1 cellular context compared by ENCODE assay signal in genomic region chr7:47503283-47503682, GRCh38.
TF ChIP-seq lines count a peak whose summit lies in the region.

No MANE protein-coding gene starts in this region.

TF ChIP-seq in GM23338, 12 proteins besides CTCF, POLR2A, EP300 and RAD21 (continued from another document):
- TF ChIP-seq ZNF462 (CRISPR knock-in tag; IDR thresholded peaks at IDR 0.05): no peak
- TF ChIP-seq JUNB (IDR thresholded peaks at IDR 0.05; ENCODE audit: unreplicated experiment): no peak
